In the genomic region with DNA sequence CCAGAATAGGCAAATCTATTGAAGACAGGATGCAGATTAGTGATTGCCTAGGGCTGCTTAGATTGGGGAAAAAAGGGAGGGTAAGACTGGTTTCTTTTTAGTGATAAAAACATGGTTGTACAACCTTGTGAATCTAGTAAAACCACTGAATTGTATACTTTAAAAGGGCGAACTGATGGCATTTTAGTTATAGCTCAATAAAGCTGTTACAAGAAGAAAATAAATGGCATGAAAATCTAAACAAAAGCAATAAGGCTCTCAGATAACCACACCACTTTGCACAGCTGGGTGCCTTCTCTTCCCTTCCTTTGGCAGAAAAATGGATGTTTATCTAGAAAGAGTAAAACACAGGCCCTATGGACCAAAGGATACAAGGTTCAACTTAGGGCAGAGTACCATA, we compare ENCODE assay signal across 9 cellular contexts.
"Had no signal": no experiment of that assay in that cellular context is flagged by ENCODE, and none has a peak within 500 bp of the region (broad histone marks: within the 10 kb centered on the region; RNA-seq: fewer than 3 reads in every experiment).

No MANE protein-coding gene starts in this region.

- H3K27ac ChIP-seq: HL-60, KMS-11 had no signal

- H3K4me3 ChIP-seq: K562 had no signal

- DNase-seq: IMR-90, KBM-7, KG1 had no signal

- H3K27ac Mint-ChIP-seq: IgD-negative memory B cell had no signal

- H3K27me3 Mint-ChIP-seq: IgD-negative memory B cell had no signal

- H3K4me2 ChIP-seq: KMS-11 had no signal

- H3K4me3 Mint-ChIP-seq: IgD-negative memory B cell had no signal

- H3K9ac ChIP-seq: KMS-11 had no signal

- ATAC-seq: HepG2, K562 had no signal

- FAIRE-seq: HepG2, HTR-8/SVneo, K562 had no signal
